Comparison of ENCODE assay signal across 7 cellular contexts in genomic region chr2:213766465-213766891, GRCh38.
DNase-seq lines count a peak whose midpoint lies in the region; ATAC-seq and TF ChIP-seq lines count a peak whose summit lies in the region.

No MANE protein-coding gene starts in this region.

- H3K9ac ChIP-seq in GM23248: no peak overlapping the region; the same call in 1 of the 2 replicates
- no peak overlapping the region for H3K9ac ChIP-seq in trophoblast cell (ENCODE audit: low read length)

- ATAC-seq in GM18868 (IDR thresholded peaks at IDR 0.05; ENCODE audit: unreplicated experiment): peak; percentile 96
- peak; percentile 96 for ATAC-seq in HG03565 (IDR thresholded peaks at IDR 0.05; ENCODE audit: unreplicated experiment)

- H3K27me3 ChIP-seq in GM23248 (replicated peaks; ENCODE audit: insufficient read depth): no peaks in the 10 kb centered on the region
- no peaks in the 10 kb centered on the region for H3K27me3 ChIP-seq in trophoblast cell (ENCODE audit: insufficient read depth, low read length)
- no peaks in the 10 kb centered on the region for H3K27me3 ChIP-seq in ascending aorta
- no peaks in the 10 kb centered on the region for H3K27me3 ChIP-seq in sigmoid colon

- intact Hi-C loops in ascending aorta (cut with DNase I) (no loop called here), sigmoid colon (cut with DNase I) (no loop called here)

- no peak overlapping the region for H2BK120ac ChIP-seq in trophoblast cell (ENCODE audit: insufficient read depth, low read length, poor library complexity)

- DNase-seq in GM23248 (peak; percentile 51), trophoblast cell (no peak), ascending aorta (ENCODE audit: low spot score in 2 of 2) (no peak), NCI-H526 (lab: John Stamatoyannopoulos, UW) (no peak), sigmoid colon (no peak)

- in situ Hi-C loops in GM23248 (cut with MboI): no loop called here

- TF ChIP-seq POLR2A in sigmoid colon (IDR thresholded peaks at IDR 0.05): no peak

- H3K9me3 ChIP-seq in GM23248 (ENCODE audit: low read depth) (no peaks in the 10 kb centered on the region), trophoblast cell (ENCODE audit: insufficient read depth, low read depth, low read length) (no peaks in the 10 kb centered on the region), ascending aorta (no peaks in the 10 kb centered on the region), sigmoid colon (no peaks in the 10 kb centered on the region)

- H3K14ac ChIP-seq in trophoblast cell (ENCODE audit: low read length): no peak overlapping the region

- peak overlapping the region; percentile 4; the same call in 1 of the 2 replicates for H3K27ac ChIP-seq in GM23248
- peak overlapping the region; percentile 7 for H3K27ac ChIP-seq in trophoblast cell (ENCODE audit: low read depth, low read length)
- H3K27ac ChIP-seq in ascending aorta: no peak overlapping the region
- no peak overlapping the region for H3K27ac ChIP-seq in sigmoid colon

- H3F3A ChIP-seq in GM23248 (ENCODE audit: insufficient read depth): no peaks in the 10 kb centered on the region

- no peak overlapping the region for H4K91ac ChIP-seq in trophoblast cell (ENCODE audit: low read depth, low read length)

- H3K9me2 ChIP-seq in GM23248 (ENCODE audit: insufficient read depth): no peaks in the 10 kb centered on the region

- no peak for TF ChIP-seq CTCF in ascending aorta (IDR thresholded peaks at IDR 0.05)
- TF ChIP-seq CTCF in sigmoid colon (IDR thresholded peaks at IDR 0.05): no peak

- TF ChIP-seq EP300 in sigmoid colon (IDR thresholded peaks at IDR 0.05): no peak

- peaks cover 12% of the 10 kb centered on the region for H3K4me1 ChIP-seq in GM23248 (ENCODE audit: insufficient read depth)
- H3K4me1 ChIP-seq in trophoblast cell (ENCODE audit: control insufficient read depth in 1 of 2, insufficient read depth in 2 of 2, low read length in 2 of 2): peaks cover 0 to 8% of the 10 kb centered on the region in 2 experiments
- H3K4me1 ChIP-seq in ascending aorta: no peaks in the 10 kb centered on the region
- no peaks in the 10 kb centered on the region for H3K4me1 ChIP-seq in sigmoid colon

- no peak overlapping the region for H2BK5ac ChIP-seq in trophoblast cell (ENCODE audit: low read depth, low read length, poor library complexity)

- H3K23ac ChIP-seq in trophoblast cell (ENCODE audit: low read length): no peak overlapping the region

- H2BK12ac ChIP-seq in trophoblast cell (ENCODE audit: low read length): no peak overlapping the region

- no peak overlapping the region for H4K12ac ChIP-seq in trophoblast cell (ENCODE audit: low read depth, low read length)

- WGBS in GM23248 (ENCODE audit: low coverage in 1 of 2, low lambda C conversion rate in 2 of 2, missing lambda C conversion rate in 2 of 2), 2 experiments: 5 to 7% methylated on average over 3 of the region's 3 CpGs
- no CpG with 5 or more reads among the region's 3 CpGs for WGBS in trophoblast cell (ENCODE audit: extremely low coverage, insufficient coverage, insufficient read length)
- 53 to 57% methylated on average over 3 of the region's 3 CpGs for WGBS in sigmoid colon, 2 donors

- no peak overlapping the region for H2AK5ac ChIP-seq in trophoblast cell (ENCODE audit: low read length)

- H3K18ac ChIP-seq in trophoblast cell (ENCODE audit: low read length): no peak overlapping the region

- H3K4me3 ChIP-seq in GM23248: peak overlapping the region; percentile 46
- no peak overlapping the region for H3K4me3 ChIP-seq in trophoblast cell (ENCODE audit: low read depth, low read length)
- no peak overlapping the region for H3K4me3 ChIP-seq in ascending aorta
- H3K4me3 ChIP-seq in sigmoid colon: no peak overlapping the region

- no peak overlapping the region for H3K4ac ChIP-seq in trophoblast cell (ENCODE audit: low read depth, low read length)

- peak overlapping the region; percentile 70 for H3K4me2 ChIP-seq in GM23248 (ENCODE audit: unreplicated experiment)
- no peak overlapping the region for H3K4me2 ChIP-seq in trophoblast cell (ENCODE audit: low read length)

- H4K8ac ChIP-seq in trophoblast cell (ENCODE audit: low read depth, low read length): no peak overlapping the region

- no peaks in the 10 kb centered on the region for H3K36me3 ChIP-seq in GM23248 (ENCODE audit: low read depth)
- no peaks in the 10 kb centered on the region for H3K36me3 ChIP-seq in trophoblast cell (ENCODE audit: control insufficient read depth in 1 of 2, insufficient read depth in 2 of 2, low read length in 2 of 2)
- H3K36me3 ChIP-seq in ascending aorta: no peaks in the 10 kb centered on the region
- H3K36me3 ChIP-seq in sigmoid colon: no peaks in the 10 kb centered on the region

- H3K79me2 ChIP-seq in GM23248 (ENCODE audit: insufficient read depth) (no peaks in the 10 kb centered on the region), trophoblast cell (ENCODE audit: control insufficient read depth, insufficient read depth, low read length, poor library complexity) (no peaks in the 10 kb centered on the region)

- H2AFZ ChIP-seq in GM23248 (peak overlapping the region; percentile 68), trophoblast cell (ENCODE audit: insufficient read depth, low read length, poor library complexity) (no peak overlapping the region)

- H4K20me1 ChIP-seq in GM23248 (ENCODE audit: insufficient read depth): no peaks in the 10 kb centered on the region

- H3K79me1 ChIP-seq in trophoblast cell (ENCODE audit: low read length): peaks cover 2% of the 10 kb centered on the region

Comparison
In these comparisons a context has a peak if more than half of its experiments do, and no peak if none do; other contexts are left out.
1. H3K27ac ChIP-seq: peak in GM23248 (single experiment) and trophoblast cell (single experiment); none in ascending aorta (0 of 2) and sigmoid colon (0 of 4).